11 cellular contexts compared by ENCODE assay signal in genomic region chr10:75021851-75022250, GRCh38.
DNase-seq lines count a peak whose midpoint lies in the region; ATAC-seq and TF ChIP-seq lines count a peak whose summit lies in the region.
"Had no signal": no experiment of that assay in that cellular context is flagged by ENCODE, and none has a peak within 500 bp of the region (broad histone marks: within the 10 kb centered on the region; RNA-seq: fewer than 3 reads in every experiment).

No MANE protein-coding gene starts in this region.

- no peak overlapping the region for H3K4me3 Mint-ChIP-seq in neural crest cell

- peaks cover 52% of the 10 kb centered on the region for H3K4me1 Mint-ChIP-seq in neural crest cell

- H3K36me3 Mint-ChIP-seq in neural crest cell (ENCODE audit: low read depth) = peaks cover 7% of the 10 kb centered on the region

- no peaks in the 10 kb centered on the region for H3K9me3 Mint-ChIP-seq in neural crest cell

- ATAC-seq in GM18520 (IDR thresholded peaks at IDR 0.05; ENCODE audit: unreplicated experiment) (no peak), GM21447 (IDR thresholded peaks at IDR 0.05; ENCODE audit: unreplicated experiment) (no peak)

- H3K27ac ChIP-seq in VCaP = peak overlapping the region; percentile 90
- H3K27ac ChIP-seq: left ventricle myocardium inferior, tibial artery had no signal

- peak overlapping the region; percentile 53 for H3K27ac Mint-ChIP-seq in neural crest cell (ENCODE audit: unreplicated experiment)

- no peaks in the 10 kb centered on the region for H3K27me3 Mint-ChIP-seq in neural crest cell (ENCODE audit: low read depth)

- TF ChIP-seq CTCF in VCaP (conservative IDR thresholded peaks at IDR 0.05) = no peak
- no peak for TF ChIP-seq CTCF in neural crest cell (conservative IDR thresholded peaks at IDR 0.05)

- DNase-seq in NCI-H1105 treated with DMSO at 0.1 percent for 48 hours (lab: John Stamatoyannopoulos, UW) = peak; percentile 40
- no peak for DNase-seq in NCI-H1105 (lab: John Stamatoyannopoulos, UW)
- peak; percentile 72 for DNase-seq in NCI-H1092 treated with DMSO at 0.1 percent for 48 hours (lab: John Stamatoyannopoulos, UW)
- no peak for DNase-seq in neural crest cell (ENCODE audit: low read depth, low spot score)
- no peak for DNase-seq in GM19238 (ENCODE audit: insufficient read length, low spot score)
- DNase-seq: 8988T, left ventricle myocardium inferior, tibial artery had no signal

Comparison
In these comparisons a context has a peak if more than half of its experiments do, and no peak if none do; other contexts are left out.
1. DNase-seq: peak in NCI-H1105 treated with DMSO at 0.1 percent for 48 hours (single experiment) and NCI-H1092 treated with DMSO at 0.1 percent for 48 hours (single experiment); none in NCI-H1105 (single experiment), neural crest cell (single experiment) and GM19238 (single experiment).